ENCODE assay signal across 23 cellular contexts in the genomic region with DNA sequence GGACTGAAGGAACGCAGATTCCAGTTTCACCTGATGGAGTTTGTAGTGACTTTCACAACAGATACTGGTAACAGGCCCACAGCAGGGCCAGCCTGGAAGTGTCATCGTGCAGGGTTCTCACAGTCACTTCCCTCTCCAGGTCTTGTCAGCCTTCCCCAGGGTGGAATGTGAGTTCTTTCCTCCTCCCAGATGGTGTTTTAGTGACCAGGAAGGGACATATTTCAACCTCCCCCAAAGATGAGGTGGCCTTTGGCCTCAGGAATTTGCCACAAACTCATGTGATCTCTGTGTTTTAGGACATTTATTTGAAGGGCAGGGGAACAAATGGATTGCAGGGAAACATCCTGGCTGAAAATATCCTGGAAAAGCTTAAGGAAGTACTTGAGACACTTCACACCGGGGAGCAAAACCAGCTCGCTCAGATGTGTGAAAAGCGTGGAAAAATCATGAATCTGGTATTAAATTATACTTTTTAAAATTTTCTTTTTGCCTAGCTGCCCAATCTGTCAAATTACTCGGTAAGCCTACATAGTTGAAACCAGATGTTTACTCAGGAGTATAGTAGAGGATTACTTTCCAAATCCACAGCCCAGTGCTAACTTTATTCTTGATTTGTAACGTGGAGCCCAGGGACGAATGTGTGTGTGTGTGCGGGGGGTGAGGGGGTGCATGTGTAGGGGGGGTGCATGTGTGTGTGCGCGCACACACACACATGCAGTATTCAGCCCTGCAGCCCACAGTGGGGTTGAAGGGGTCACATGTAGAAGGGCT.
A peak's percentile ranks its signal among the peaks of the same experiment; 100 is the strongest.
DNase-seq lines count a peak whose midpoint lies in the region; FAIRE-seq and TF ChIP-seq lines count a peak whose summit lies in the region.
"Had no signal": no experiment of that assay in that cellular context is flagged by ENCODE, and none has a peak within 500 bp of the region (broad histone marks: within the 10 kb centered on the region; RNA-seq: fewer than 3 reads in every experiment).

No MANE protein-coding gene starts in this region.

- no peak for FAIRE-seq in GM12891 (lab: Jason Lieb, UNC)

- no peak overlapping the region for H3K9ac ChIP-seq in SK-N-MC (ENCODE audit: insufficient read length)

- no peaks in the 10 kb centered on the region for H3K4me1 Mint-ChIP-seq in progenitor cell of endocrine pancreas (ENCODE audit: low read depth)

- no peaks in the 10 kb centered on the region for H3K27me3 Mint-ChIP-seq in progenitor cell of endocrine pancreas
- H3K27me3 Mint-ChIP-seq: naive thymus-derived CD4-positive, alpha-beta T cell had no signal

- H3K36me3 ChIP-seq in SK-N-MC (ENCODE audit: insufficient read depth, low read length), result no peaks in the 10 kb centered on the region
- H3K36me3 ChIP-seq: esophagus squamous epithelium, tibial artery had no signal

- H3K27ac Mint-ChIP-seq in progenitor cell of endocrine pancreas, result peak overlapping the region; percentile 74

- no peak for TF ChIP-seq POLR2A in GM12891 (IDR thresholded peaks at IDR 0.05; ENCODE audit: low read depth, low read length)

- 0 out of 2 replicates have a peak overlapping the region, but pooled peaks have one; percentile 2 for H3K4me3 ChIP-seq in SK-N-MC
- H3K4me3 ChIP-seq: esophagus squamous epithelium, lung, skin epidermis, tibial artery had no signal

- no peak for TF ChIP-seq CTCF in progenitor cell of endocrine pancreas (IDR thresholded peaks at IDR 0.05; ENCODE audit: unreplicated experiment)

- no peaks in the 10 kb centered on the region for H3K9me3 ChIP-seq in SK-N-MC (ENCODE audit: low read depth, low read length)
- H3K9me3 ChIP-seq: esophagus squamous epithelium, tibial artery had no signal

- no peaks in the 10 kb centered on the region for H3K9me3 Mint-ChIP-seq in progenitor cell of endocrine pancreas (ENCODE audit: low read depth)
- H3K9me3 Mint-ChIP-seq: activated naive CD4-positive, alpha-beta T cell treated with anti-CD3 and anti-CD28 coated beads, Interleukin-2, amount 50 U/mL, for 72 hours had no signal

- peak overlapping the region; percentile 60; the same call in 1 of the 2 replicates for H3K27ac ChIP-seq in SK-N-MC
- H3K27ac ChIP-seq: esophagus squamous epithelium, tibial artery had no signal

- DNase-seq in EH (ENCODE audit: low read depth) (peak; percentile 57), SK-N-MC (ENCODE audit: low read depth, low spot score) (no peak), kidney tubule cell (ENCODE audit: low spot score) (peak; percentile 45), progenitor cell of endocrine pancreas (ENCODE audit: low spot score, unreplicated experiment) (no peak), inferior parietal cortex (ENCODE audit: extremely low spot score) (no peak), MV-4-11 (lab: John Stamatoyannopoulos, UW) (no peak), GM12891 (ENCODE audit: insufficient read length, low spot score) (no peak)
- DNase-seq: activated CD4-positive, alpha-beta T cell treated with anti-CD3 and anti-CD28 coated beads for 1 hour; DMS79; effector CD8-positive, alpha-beta T cell; esophagus squamous epithelium; naive thymus-derived CD4-positive, alpha-beta T cell; NCI-H1105 treated with DMSO at 0.1 percent for 48 hours; NCI-H2107; NCI-H510A treated with DMSO at 0.1 percent for 48 hours; posterior cingulate gyrus; RPMI8226; stimulated activated CD4-positive, alpha-beta T cell treated with anti-CD3 and anti-CD28 coated beads, Interleukin-2, amount 100 ng/mL, for 48 hours; stimulated activated naive CD4-positive, alpha-beta T cell treated with Interleukin-2 at 50 U/mL for 16 hours; tibial artery had no signal

- H3K36me3 Mint-ChIP-seq in progenitor cell of endocrine pancreas (ENCODE audit: insufficient read depth), result no peaks in the 10 kb centered on the region

- no peak overlapping the region for H3K4me3 Mint-ChIP-seq in progenitor cell of endocrine pancreas (ENCODE audit: low read depth)
- H3K4me3 Mint-ChIP-seq: naive thymus-derived CD4-positive, alpha-beta T cell had no signal

TF ChIP-seq in GM12891, 5 proteins besides CTCF, POLR2A, EP300 and RAD21:
- TF ChIP-seq POU2F2 (IDR thresholded peaks at IDR 0.05; ENCODE audit: low read depth, low read length) (no peak), TAF1 (IDR thresholded peaks at IDR 0.05; ENCODE audit: low read depth, low read length) (no peak), PAX5 (IDR thresholded peaks at IDR 0.05; ENCODE audit: insufficient read depth, low read length, severe bottlenecking) (no peak), POLR2AphosphoS5 (IDR thresholded peaks at IDR 0.05; ENCODE audit: low read depth, low read length) (no peak), SPI1 (IDR thresholded peaks at IDR 0.05; ENCODE audit: low read depth, low read length) (no peak)

Comparison
In these comparisons a context has a peak if more than half of its experiments do, and no peak if none do; other contexts are left out.
1. DNase-seq: peak in EH (single experiment) and kidney tubule cell (single experiment); none in SK-N-MC (single experiment), progenitor cell of endocrine pancreas (single experiment), inferior parietal cortex (single experiment), MV-4-11 (single experiment) and GM12891 (single experiment).